1 cellular context compared by ENCODE assay signal in genomic region chr2:159209341-159210306, GRCh38.
TF ChIP-seq lines count a peak whose summit lies in the region.

No MANE protein-coding gene starts in this region.

TF ChIP-seq in SK-N-SH, 30 proteins besides CTCF, POLR2A, EP300 and RAD21 (continued from another document):
- TF ChIP-seq ZBTB33 (IDR thresholded peaks at IDR 0.05; ENCODE audit: borderline replicate concordance, low read depth) (no peak), MAX (IDR thresholded peaks at IDR 0.05; ENCODE audit: low read depth) (no peak), JUND (IDR thresholded peaks at IDR 0.05) (no peak), GATA2 (CRISPR knock-in tag; IDR thresholded peaks at IDR 0.05) (no peak)
